ENCODE assay signal across 9 cellular contexts in genomic region chr15:64503197-64503596, GRCh38. TPM values are rescaled to one million over a fixed set of nuclear protein-coding genes. Genes with fewer than 3 reads are reported as not detected.
DNase-seq lines count a peak whose midpoint lies in the region; ATAC-seq and TF ChIP-seq lines count a peak whose summit lies in the region.
"Had no signal": no experiment of that assay in that cellular context is flagged by ENCODE, and none has a peak within 500 bp of the region (broad histone marks: within the 10 kb centered on the region; RNA-seq: fewer than 3 reads in every experiment).

No MANE protein-coding gene starts in this region.

- no peaks in the 10 kb centered on the region for H3K9me3 ChIP-seq in Caco-2
- H3K9me3 ChIP-seq in colonic mucosa = no peaks in the 10 kb centered on the region

- H3K4me1 ChIP-seq in Caco-2 = peaks cover 16% of the 10 kb centered on the region
- H3K4me1 ChIP-seq in colonic mucosa = peaks cover 16% of the 10 kb centered on the region

- no peak for ATAC-seq in GM21737 (IDR thresholded peaks at IDR 0.05; ENCODE audit: unreplicated experiment)
- ATAC-seq: HCT116 had no signal

- H3K9me3 Mint-ChIP-seq in Caco-2 (ENCODE audit: unreplicated experiment) (no peaks in the 10 kb centered on the region), nephron (no peaks in the 10 kb centered on the region)

- no peak for DNase-seq in Caco-2
- peak; percentile 29 for DNase-seq in NB4 (ENCODE audit: low read depth)
- no peak for DNase-seq in colonic mucosa
- DNase-seq in activated CD4-positive, CD25-positive, alpha-beta regulatory T cell (lab: John Stamatoyannopoulos, UW) = no peak
- DNase-seq in HPDE6-E6E7 (ENCODE audit: extremely low spot score) = no peak
- DNase-seq in amniotic stem cell (lab: John Stamatoyannopoulos, UW) = no peak

- no peak for TF ChIP-seq POLR2A in NB4 (IDR thresholded peaks at IDR 0.05; ENCODE audit: extremely low read depth, insufficient read length)

- H3K4me1 Mint-ChIP-seq in Caco-2 (ENCODE audit: low read depth, unreplicated experiment) (peaks cover 28% of the 10 kb centered on the region), nephron (peaks cover 83% of the 10 kb centered on the region)

- H3K4me3 ChIP-seq in Caco-2 (ENCODE audit: low read depth, low read length) (no peak overlapping the region), NB4 (ENCODE audit: low read depth, low read length) (no peak overlapping the region), colonic mucosa (no peak overlapping the region)

- POLR2A ChIA-PET in Caco-2 (lab: Charles Lee) = no interaction called here

- intact Hi-C loops in Caco-2 (cut with micrococcal nuclease; ENCODE audit: unreplicated experiment) (no loop called here), colonic mucosa (cut with DNase I) (no loop called here)

- H3K9ac ChIP-seq in colonic mucosa (ENCODE audit: low read depth in 2 of 2, low read length in 2 of 2) = peak overlapping the region in 1 of 2 donors; percentile 43

- H3K27me3 ChIP-seq in Caco-2 (replicated peaks; ENCODE audit: control insufficient read depth, insufficient read depth, low read length) (no peaks in the 10 kb centered on the region), colonic mucosa (no peaks in the 10 kb centered on the region)

- H3K36me3 ChIP-seq in Caco-2 (ENCODE audit: control insufficient read depth, insufficient read depth, low read length) (peaks cover 5% of the 10 kb centered on the region; the same call in 1 of the 2 replicates), colonic mucosa (no peaks in the 10 kb centered on the region)

- peaks cover 20% of the 10 kb centered on the region for H3K36me3 Mint-ChIP-seq in Caco-2 (ENCODE audit: insufficient read depth, unreplicated experiment)
- peaks cover 49% of the 10 kb centered on the region for H3K36me3 Mint-ChIP-seq in nephron (ENCODE audit: low read depth)

- no peaks in the 10 kb centered on the region for H3K27me3 Mint-ChIP-seq in Caco-2 (ENCODE audit: insufficient read depth, unreplicated experiment)
- H3K27me3 Mint-ChIP-seq in nephron (ENCODE audit: low read depth) = no peaks in the 10 kb centered on the region

- BruUV-seq in Caco-2 (replicated peaks; lab: Mats Ljungman, UMichigan) = no TSS peak

- TF ChIP-seq CTCF in Caco-2 (IDR thresholded peaks at IDR 0.05; ENCODE audit: insufficient read depth in 1 of 2, low read depth in 1 of 2, low read length in 1 of 2, severe bottlenecking in 1 of 2, unreplicated experiment in 1 of 2) (no peak), NB4 (IDR thresholded peaks at IDR 0.05; ENCODE audit: low read depth, low read length) (no peak), colonic mucosa (IDR thresholded peaks at IDR 0.05) (no peak), nephron (IDR thresholded peaks at IDR 0.05; ENCODE audit: unreplicated experiment in 3 of 3) (no peak)

- H3K4me3 Mint-ChIP-seq in Caco-2 (ENCODE audit: unreplicated experiment) (no peak overlapping the region), nephron (peak overlapping the region; percentile 5 to 28 (median 9))

- H3K27ac Mint-ChIP-seq in Caco-2 (ENCODE audit: unreplicated experiment) = peak overlapping the region; percentile 26
- peak overlapping the region; percentile 66 to 81 (median 76) for H3K27ac Mint-ChIP-seq in nephron

- H3K27ac ChIP-seq in colonic mucosa = peak overlapping the region; percentile 38

- CTCF ChIA-PET in Caco-2 (lab: Charles Lee) = no interaction called here

RNA-seq across cellular contexts. Expression of gene ZNF609, which starts 42.8 kb away (rescaled TPM):
- 30.1 and 34.0 TPM in 2 replicates for total RNA-seq in Caco-2 (2022)
- total RNA-seq in colonic mucosa = 10 to 100 TPM; 24.5 to 24.8 TPM
